ENCODE assay signal across 23 cellular contexts in the genomic region with DNA sequence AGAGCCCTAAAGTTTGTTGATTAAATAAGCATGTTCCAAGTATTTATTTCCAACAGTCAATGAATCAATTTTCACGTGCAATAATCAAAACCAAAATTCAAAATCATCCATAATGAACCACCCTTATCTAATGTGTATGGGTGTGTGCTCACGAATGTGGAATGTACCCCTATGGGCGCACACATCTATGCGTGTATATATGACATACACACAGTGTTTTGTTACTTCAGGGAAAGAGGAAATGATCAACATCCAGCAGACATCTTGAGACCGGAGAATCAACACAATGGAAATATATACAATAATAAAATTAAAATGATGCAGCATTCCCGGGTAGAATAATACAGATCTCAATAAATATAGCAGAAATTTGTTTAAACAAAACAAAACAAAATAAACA. TPM values are rescaled to one million over a fixed set of nuclear protein-coding genes. Genes with fewer than 3 reads are reported as not detected.
"Had no signal": no experiment of that assay in that cellular context is flagged by ENCODE, and none has a peak within 500 bp of the region (broad histone marks: within the 10 kb centered on the region; RNA-seq: fewer than 3 reads in every experiment).

No MANE protein-coding gene starts in this region.

- DNase-seq: activated B cell treated with CpG ODN at 0.5 μM for 24 hours; activated CD4-positive, alpha-beta memory T cell treated with anti-CD3 and anti-CD28 coated beads for 36 hours; activated CD4-positive, alpha-beta T cell treated with anti-CD3 and anti-CD28 coated beads for 1 hour; activated CD4-positive, alpha-beta T cell treated with anti-CD3 and anti-CD28 coated beads, Interleukin-2, amount 10 ng/mL, durations not matched to agents 7 days and 5 days; activated CD8-positive, alpha-beta memory T cell treated with anti-CD3 and anti-CD28 coated beads for 24 hours; activated gamma-delta T cell; activated naive CD4-positive, alpha-beta T cell treated with anti-CD3 and anti-CD28 coated beads for 36 hours; activated T-cell treated with anti-CD3 and anti-CD28 coated beads, Interleukin-2, amount 50 U/mL, for 4 hours; brain microvascular endothelial cell; NCI-H1048; NCI-H146; NCI-H187 treated with DMSO at 0.1 percent for 48 hours; NCI-H2081 treated with DMSO at 0.1 percent for 48 hours; NCI-H446; PC-3; SHP77; T-helper 17 cell; T-helper 9 cell had no signal

- H3K36me3 Mint-ChIP-seq: activated CD4-positive, alpha-beta memory T cell treated with anti-CD3 and anti-CD28 coated beads for 36 hours; activated naive CD8-positive, alpha-beta T cell had no signal

- H3K27ac Mint-ChIP-seq: activated B cell treated with CpG ODN at 0.5 μM for 24 hours; activated CD4-positive, alpha-beta memory T cell treated with anti-CD3 and anti-CD28 coated beads for 36 hours; activated CD4-positive, alpha-beta T cell treated with anti-CD3 and anti-CD28 coated beads, Interleukin-2, amount 10 ng/mL, durations not matched to agents 7 days and 5 days; activated naive CD4-positive, alpha-beta T cell treated with anti-CD3 and anti-CD28 coated beads for 36 hours; activated naive CD8-positive, alpha-beta T cell; T-helper 17 cell had no signal

- H3K36me3 ChIP-seq: brain microvascular endothelial cell, cardiac muscle cell, SJSA1 had no signal

- H3K4me3 Mint-ChIP-seq: activated B cell treated with CpG ODN at 0.5 μM for 24 hours; activated CD4-positive, alpha-beta memory T cell treated with anti-CD3 and anti-CD28 coated beads for 36 hours; activated CD4-positive, alpha-beta T cell treated with anti-CD3 and anti-CD28 coated beads, Interleukin-2, amount 10 ng/mL, durations not matched to agents 7 days and 5 days; activated naive CD4-positive, alpha-beta T cell treated with anti-CD3 and anti-CD28 coated beads for 36 hours; activated naive CD8-positive, alpha-beta T cell; activated T-cell treated with anti-CD3 and anti-CD28 coated beads, Interleukin-2, amount 50 U/mL, for 4 hours; T-helper 17 cell had no signal

- H3K4me1 ChIP-seq: SJSA1 had no signal

- H3K4me3 ChIP-seq: cardiac muscle cell, SJSA1 had no signal

- H3K9me3 Mint-ChIP-seq: activated B cell treated with CpG ODN at 0.5 μM for 24 hours; activated CD4-positive, alpha-beta memory T cell treated with anti-CD3 and anti-CD28 coated beads for 36 hours; activated naive CD4-positive, alpha-beta T cell treated with anti-CD3 and anti-CD28 coated beads for 36 hours had no signal

- H3K9me3 ChIP-seq: SJSA1 had no signal

- ATAC-seq: activated T-cell treated with anti-CD3 and anti-CD28 coated beads, Interleukin-2, amount 50 U/mL, for 4 hours; PC-3; T-helper 17 cell had no signal

- H3K27ac ChIP-seq: brain microvascular endothelial cell, cardiac muscle cell, SJSA1 had no signal

- H3K4me1 Mint-ChIP-seq: activated B cell treated with CpG ODN at 0.5 μM for 24 hours, T-helper 17 cell had no signal

RNA-seq across cellular contexts. Expression of a gene that starts 3.3 kb away (rescaled TPM):
- total RNA-seq: activated B cell treated with CpG ODN at 0.5 μM for 24 hours; activated CD4-positive, alpha-beta memory T cell treated with anti-CD3 and anti-CD28 coated beads for 36 hours; activated CD4-positive, alpha-beta T cell treated with anti-CD3 and anti-CD28 coated beads, Interleukin-2, amount 10 ng/mL, durations not matched to agents 7 days and 5 days; activated naive CD4-positive, alpha-beta T cell treated with anti-CD3 and anti-CD28 coated beads for 36 hours; activated T-cell treated with anti-CD3 and anti-CD28 coated beads, Interleukin-2, amount 50 U/mL, for 4 hours; cardiac muscle cell; LHCN-M2; M059J; PC-3; SJSA1; T-helper 17 cell had no signal
- polyA plus RNA-seq: cardiac muscle cell had no signal
